Comparison of ENCODE assay signal across 21 cellular contexts in genomic region chr4:60042941-60043340, GRCh38.
"Had no signal": no experiment of that assay in that cellular context is flagged by ENCODE, and none has a peak within 500 bp of the region (broad histone marks: within the 10 kb centered on the region; RNA-seq: fewer than 3 reads in every experiment).

No MANE protein-coding gene starts in this region.

- H3K27me3 Mint-ChIP-seq: activated CD4-positive, alpha-beta T cell treated with anti-CD3 and anti-CD28 coated beads, Interleukin-2, amount 10 ng/mL, durations not matched to agents 24 days and 14 days; activated CD8-positive, alpha-beta T cell treated with anti-CD3 and anti-CD28 coated beads for 36 hours; activated naive CD8-positive, alpha-beta T cell treated with anti-CD3 and anti-CD28 coated beads for 36 hours; activated T-helper 17 cell treated with anti-CD3 and anti-CD28 coated beads, Interleukin-2, amount 50 U/mL, for 72 hours; naive B cell; progenitor cell of endocrine pancreas; type B pancreatic cell had no signal

- H3K9me3 ChIP-seq: body of pancreas, colonic mucosa had no signal

- DNase-seq: activated CD4-positive, alpha-beta T cell treated with anti-CD3 and anti-CD28 coated beads, Interleukin-2, amount 10 ng/mL, durations not matched to agents 24 days and 14 days; activated CD8-positive, alpha-beta T cell treated with anti-CD3 and anti-CD28 coated beads for 36 hours; activated naive CD4-positive, alpha-beta T cell; activated naive CD8-positive, alpha-beta T cell treated with anti-CD3 and anti-CD28 coated beads for 36 hours; activated T-cell treated with anti-CD3 and anti-CD28 coated beads, Interleukin-2, amount 50 U/mL, for 1 hour; amygdala; body of pancreas; central memory CD4-positive, alpha-beta T cell; colonic mucosa; endodermal cell; kidney; mucosa of descending colon; naive B cell; stimulated activated CD4-positive, alpha-beta T cell treated with anti-CD3 and anti-CD28 coated beads, Interleukin-2, amount 100 ng/mL, for 24 hours; stimulated activated naive CD8-positive, alpha-beta T cell treated with anti-CD3 and anti-CD28 coated beads, Interleukin-15, Interleukin-2, amounts not matched to agents 100 U/mL and 50 U/mL, for 24 hours; T-helper 9 cell had no signal

- FAIRE-seq: kidney had no signal

- H3K9me3 Mint-ChIP-seq: activated T-helper 17 cell treated with anti-CD3 and anti-CD28 coated beads, Interleukin-2, amount 50 U/mL, for 72 hours; type B pancreatic cell had no signal

- H3K36me3 ChIP-seq: colonic mucosa had no signal

- H3K4me1 ChIP-seq: body of pancreas, colonic mucosa had no signal

- ATAC-seq: activated CD8-positive, alpha-beta T cell treated with anti-CD3 and anti-CD28 coated beads for 36 hours; activated T-helper 17 cell treated with anti-CD3 and anti-CD28 coated beads, Interleukin-2, amount 50 U/mL, for 72 hours; body of pancreas; left lobe of liver; mucosa of descending colon; stimulated activated naive CD8-positive, alpha-beta T cell treated with anti-CD3 and anti-CD28 coated beads, Interleukin-15, Interleukin-2, amounts not matched to agents 100 U/mL and 50 U/mL, for 24 hours had no signal

- H3K36me3 Mint-ChIP-seq: activated naive CD8-positive, alpha-beta T cell treated with anti-CD3 and anti-CD28 coated beads for 36 hours; naive B cell; type B pancreatic cell had no signal

- H3K27ac Mint-ChIP-seq: activated CD4-positive, alpha-beta T cell treated with anti-CD3 and anti-CD28 coated beads, Interleukin-2, amount 10 ng/mL, durations not matched to agents 24 days and 14 days; activated CD8-positive, alpha-beta T cell treated with anti-CD3 and anti-CD28 coated beads for 36 hours; activated naive CD8-positive, alpha-beta T cell treated with anti-CD3 and anti-CD28 coated beads for 36 hours; activated T-helper 17 cell treated with anti-CD3 and anti-CD28 coated beads, Interleukin-2, amount 50 U/mL, for 72 hours; endodermal cell; naive B cell; progenitor cell of endocrine pancreas; type B pancreatic cell had no signal

- H3K4me1 Mint-ChIP-seq: activated CD4-positive, alpha-beta T cell treated with anti-CD3 and anti-CD28 coated beads, Interleukin-2, amount 10 ng/mL, durations not matched to agents 24 days and 14 days; activated naive CD8-positive, alpha-beta T cell treated with anti-CD3 and anti-CD28 coated beads for 36 hours; activated T-helper 17 cell treated with anti-CD3 and anti-CD28 coated beads, Interleukin-2, amount 50 U/mL, for 72 hours; endodermal cell; naive B cell; neural crest cell had no signal

- H3K4me3 ChIP-seq: body of pancreas, colonic mucosa, mucosa of descending colon had no signal

- H3K27me3 ChIP-seq: body of pancreas, colonic mucosa had no signal

- H3K4me3 Mint-ChIP-seq: activated CD4-positive, alpha-beta T cell treated with anti-CD3 and anti-CD28 coated beads, Interleukin-2, amount 10 ng/mL, durations not matched to agents 24 days and 14 days; activated CD8-positive, alpha-beta T cell treated with anti-CD3 and anti-CD28 coated beads for 36 hours; activated naive CD8-positive, alpha-beta T cell treated with anti-CD3 and anti-CD28 coated beads for 36 hours; activated T-helper 17 cell treated with anti-CD3 and anti-CD28 coated beads, Interleukin-2, amount 50 U/mL, for 72 hours; endodermal cell; naive B cell; neural crest cell; type B pancreatic cell had no signal

- H3K27ac ChIP-seq: body of pancreas, colonic mucosa had no signal
